Comparison of ENCODE assay signal across 1 cellular context in the genomic region with DNA sequence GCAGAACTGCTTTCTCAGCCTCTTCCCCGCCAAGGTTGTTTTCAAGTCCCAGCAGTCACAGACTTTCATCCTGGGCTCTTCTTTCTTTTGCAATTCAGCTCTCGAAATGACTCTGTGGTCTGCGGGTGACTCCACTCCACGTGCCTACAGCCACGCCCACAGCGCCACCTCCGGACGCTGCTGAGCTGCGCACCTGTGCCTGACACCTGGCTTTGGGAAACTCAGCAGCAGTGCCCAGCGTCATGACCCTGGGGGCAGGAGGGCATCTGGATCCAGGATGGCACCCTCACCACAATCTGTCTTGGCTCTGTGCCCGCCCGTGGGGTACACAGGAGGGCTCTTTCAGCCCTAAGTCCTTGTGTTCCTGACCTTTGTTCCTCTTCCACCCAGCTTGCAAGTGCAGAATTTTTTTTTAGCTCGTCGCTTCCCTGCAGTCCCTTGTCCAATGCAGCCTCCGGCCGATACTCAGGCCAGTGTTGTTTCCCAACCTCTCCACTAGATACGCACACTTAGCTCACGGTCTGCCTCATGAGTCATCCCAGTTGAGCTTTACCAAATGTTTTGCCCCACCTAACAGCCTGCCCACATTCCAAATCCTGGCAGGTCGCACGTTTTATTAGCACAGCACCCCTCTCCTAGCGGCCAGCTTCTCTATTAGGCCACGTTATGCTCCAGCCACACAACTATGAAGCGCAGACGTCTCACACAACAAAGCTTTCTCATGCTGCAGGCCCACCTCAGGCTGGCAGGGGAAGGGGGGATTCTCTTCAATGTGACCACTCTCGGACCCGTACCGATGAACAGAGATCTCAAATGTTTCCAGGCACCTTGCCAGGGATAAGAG.
TF ChIP-seq lines count a peak whose summit lies in the region.

No MANE protein-coding gene starts in this region.

TF ChIP-seq in GM12878, 131 proteins besides CTCF, POLR2A, EP300 and RAD21 (continued from another document):
- TF ChIP-seq, protein P1, sequence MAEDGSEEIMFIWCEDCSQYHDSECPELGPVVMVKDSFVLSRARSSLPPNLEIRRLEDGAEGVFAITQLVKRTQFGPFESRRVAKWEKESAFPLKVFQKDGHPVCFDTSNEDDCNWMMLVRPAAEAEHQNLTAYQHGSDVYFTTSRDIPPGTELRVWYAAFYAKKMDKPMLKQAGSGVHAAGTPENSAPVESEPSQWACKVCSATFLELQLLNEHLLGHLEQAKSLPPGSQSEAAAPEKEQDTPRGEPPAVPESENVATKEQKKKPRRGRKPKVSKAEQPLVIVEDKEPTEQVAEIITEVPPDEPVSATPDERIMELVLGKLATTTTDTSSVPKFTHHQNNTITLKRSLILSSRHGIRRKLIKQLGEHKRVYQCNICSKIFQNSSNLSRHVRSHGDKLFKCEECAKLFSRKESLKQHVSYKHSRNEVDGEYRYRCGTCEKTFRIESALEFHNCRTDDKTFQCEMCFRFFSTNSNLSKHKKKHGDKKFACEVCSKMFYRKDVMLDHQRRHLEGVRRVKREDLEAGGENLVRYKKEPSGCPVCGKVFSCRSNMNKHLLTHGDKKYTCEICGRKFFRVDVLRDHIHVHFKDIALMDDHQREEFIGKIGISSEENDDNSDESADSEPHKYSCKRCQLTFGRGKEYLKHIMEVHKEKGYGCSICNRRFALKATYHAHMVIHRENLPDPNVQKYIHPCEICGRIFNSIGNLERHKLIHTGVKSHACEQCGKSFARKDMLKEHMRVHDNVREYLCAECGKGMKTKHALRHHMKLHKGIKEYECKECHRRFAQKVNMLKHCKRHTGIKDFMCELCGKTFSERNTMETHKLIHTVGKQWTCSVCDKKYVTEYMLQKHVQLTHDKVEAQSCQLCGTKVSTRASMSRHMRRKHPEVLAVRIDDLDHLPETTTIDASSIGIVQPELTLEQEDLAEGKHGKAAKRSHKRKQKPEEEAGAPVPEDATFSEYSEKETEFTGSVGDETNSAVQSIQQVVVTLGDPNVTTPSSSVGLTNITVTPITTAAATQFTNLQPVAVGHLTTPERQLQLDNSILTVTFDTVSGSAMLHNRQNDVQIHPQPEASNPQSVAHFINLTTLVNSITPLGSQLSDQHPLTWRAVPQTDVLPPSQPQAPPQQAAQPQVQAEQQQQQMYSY (CRISPR knock-in tag; IDR thresholded peaks at IDR 0.05): no peak
- TF ChIP-seq, protein P2, sequence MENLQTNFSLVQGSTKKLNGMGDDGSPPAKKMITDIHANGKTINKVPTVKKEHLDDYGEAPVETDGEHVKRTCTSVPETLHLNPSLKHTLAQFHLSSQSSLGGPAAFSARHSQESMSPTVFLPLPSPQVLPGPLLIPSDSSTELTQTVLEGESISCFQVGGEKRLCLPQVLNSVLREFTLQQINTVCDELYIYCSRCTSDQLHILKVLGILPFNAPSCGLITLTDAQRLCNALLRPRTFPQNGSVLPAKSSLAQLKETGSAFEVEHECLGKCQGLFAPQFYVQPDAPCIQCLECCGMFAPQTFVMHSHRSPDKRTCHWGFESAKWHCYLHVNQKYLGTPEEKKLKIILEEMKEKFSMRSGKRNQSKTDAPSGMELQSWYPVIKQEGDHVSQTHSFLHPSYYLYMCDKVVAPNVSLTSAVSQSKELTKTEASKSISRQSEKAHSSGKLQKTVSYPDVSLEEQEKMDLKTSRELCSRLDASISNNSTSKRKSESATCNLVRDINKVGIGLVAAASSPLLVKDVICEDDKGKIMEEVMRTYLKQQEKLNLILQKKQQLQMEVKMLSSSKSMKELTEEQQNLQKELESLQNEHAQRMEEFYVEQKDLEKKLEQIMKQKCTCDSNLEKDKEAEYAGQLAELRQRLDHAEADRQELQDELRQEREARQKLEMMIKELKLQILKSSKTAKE (IDR thresholded peaks at IDR 0.05; ENCODE audit: low read depth, poor library complexity, severe bottlenecking): peak; percentile 77
- TF ChIP-seq, protein P3, sequence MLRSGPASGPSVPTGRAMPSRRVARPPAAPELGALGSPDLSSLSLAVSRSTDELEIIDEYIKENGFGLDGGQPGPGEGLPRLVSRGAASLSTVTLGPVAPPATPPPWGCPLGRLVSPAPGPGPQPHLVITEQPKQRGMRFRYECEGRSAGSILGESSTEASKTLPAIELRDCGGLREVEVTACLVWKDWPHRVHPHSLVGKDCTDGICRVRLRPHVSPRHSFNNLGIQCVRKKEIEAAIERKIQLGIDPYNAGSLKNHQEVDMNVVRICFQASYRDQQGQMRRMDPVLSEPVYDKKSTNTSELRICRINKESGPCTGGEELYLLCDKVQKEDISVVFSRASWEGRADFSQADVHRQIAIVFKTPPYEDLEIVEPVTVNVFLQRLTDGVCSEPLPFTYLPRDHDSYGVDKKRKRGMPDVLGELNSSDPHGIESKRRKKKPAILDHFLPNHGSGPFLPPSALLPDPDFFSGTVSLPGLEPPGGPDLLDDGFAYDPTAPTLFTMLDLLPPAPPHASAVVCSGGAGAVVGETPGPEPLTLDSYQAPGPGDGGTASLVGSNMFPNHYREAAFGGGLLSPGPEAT (IDR thresholded peaks at IDR 0.05; ENCODE audit: low read depth): peak; percentile 50; the same call in 1 of the 2 replicates
- TF ChIP-seq NFYA (IDR thresholded peaks at IDR 0.05; ENCODE audit: borderline replicate concordance, low read depth, low read length) (no peak), POLR2AphosphoS5 (IDR thresholded peaks at IDR 0.05; ENCODE audit: low read length) (no peak), DPF2 (IDR thresholded peaks at IDR 0.05) (peak; percentile 77), BACH1 (IDR thresholded peaks at IDR 0.05; ENCODE audit: borderline replicate concordance) (peak; percentile 40; the same call in 1 of the 2 replicates), RUNX3 (IDR thresholded peaks at IDR 0.05; ENCODE audit: low read length) (peak; percentile 92), GATAD2B (conservative IDR thresholded peaks at IDR 0.05; ENCODE audit: low read depth) (peak; percentile 61; the same call in 1 of the 2 replicates), JUNB (IDR thresholded peaks at IDR 0.05) (peak; percentile 91), TCF3 (IDR thresholded peaks at IDR 0.05; ENCODE audit: borderline replicate concordance, insufficient read depth, low read depth, low read length) (peak; percentile 97), PAX5 (IDR thresholded peaks at IDR 0.05; ENCODE audit: borderline replicate concordance, low read depth, low read length) (peak; percentile 57; the same call in 1 of the 2 replicates), CBX5 (IDR thresholded peaks at IDR 0.05; ENCODE audit: low read depth) (0 out of 2 replicates have a peak, but pooled peaks have one; percentile 66), LARP7 (IDR thresholded peaks at IDR 0.05) (no peak), PAX8 (IDR thresholded peaks at IDR 0.05) (no peak), HDGF (IDR thresholded peaks at IDR 0.05) (0 out of 2 replicates have a peak, but pooled peaks have one; percentile 25), CREB1 (IDR thresholded peaks at IDR 0.05; ENCODE audit: low read depth) (peak; percentile 58), SMC3 (IDR thresholded peaks at IDR 0.05; ENCODE audit: borderline replicate concordance, low read length) (0 out of 2 replicates have a peak, but pooled peaks have one; percentile 20), NBN (IDR thresholded peaks at IDR 0.05) (peak; percentile 83), MYB (IDR thresholded peaks at IDR 0.05; ENCODE audit: borderline replicate concordance, low read depth, low read length) (peak; percentile 64; the same call in 1 of the 2 replicates), RB1 (IDR thresholded peaks at IDR 0.05; ENCODE audit: borderline replicate concordance) (peak; percentile 55; the same call in 1 of the 2 replicates), NFXL1 (IDR thresholded peaks at IDR 0.05; ENCODE audit: borderline replicate concordance) (no peak), ZBED1 (IDR thresholded peaks at IDR 0.05; ENCODE audit: borderline replicate concordance) (peak; percentile 23; the same call in 1 of the 2 replicates), CEBPB (IDR thresholded peaks at IDR 0.05; ENCODE audit: borderline replicate concordance in 1 of 2, low read depth in 2 of 2, low read length in 2 of 2) (peak in 1 of 2 experiments; percentile 39; a peak in 1 of 4 replicates), IKZF1 (conservative IDR thresholded peaks at IDR 0.05) (peak; percentile 75), CREM (IDR thresholded peaks at IDR 0.05; ENCODE audit: low read depth) (peak; percentile 39; the same call in 1 of the 2 replicates), CBX3 (IDR thresholded peaks at IDR 0.05; ENCODE audit: borderline replicate concordance, low read depth) (no peak), PML (IDR thresholded peaks at IDR 0.05; ENCODE audit: low read length) (no peak), CBFB (IDR thresholded peaks at IDR 0.05; ENCODE audit: low read depth) (peak; percentile 66; the same call in 1 of the 2 replicates)
- TF ChIP-seq, protein P4, sequence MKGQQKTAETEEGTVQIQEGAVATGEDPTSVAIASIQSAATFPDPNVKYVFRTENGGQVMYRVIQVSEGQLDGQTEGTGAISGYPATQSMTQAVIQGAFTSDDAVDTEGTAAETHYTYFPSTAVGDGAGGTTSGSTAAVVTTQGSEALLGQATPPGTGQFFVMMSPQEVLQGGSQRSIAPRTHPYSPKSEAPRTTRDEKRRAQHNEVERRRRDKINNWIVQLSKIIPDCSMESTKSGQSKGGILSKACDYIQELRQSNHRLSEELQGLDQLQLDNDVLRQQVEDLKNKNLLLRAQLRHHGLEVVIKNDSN (IDR thresholded peaks at IDR 0.05; ENCODE audit: borderline replicate concordance, extremely low read length, insufficient read depth, low read depth, low read length): peak; percentile 77
- TF ChIP-seq, protein P5, sequence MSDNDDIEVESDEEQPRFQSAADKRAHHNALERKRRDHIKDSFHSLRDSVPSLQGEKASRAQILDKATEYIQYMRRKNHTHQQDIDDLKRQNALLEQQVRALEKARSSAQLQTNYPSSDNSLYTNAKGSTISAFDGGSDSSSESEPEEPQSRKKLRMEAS (IDR thresholded peaks at IDR 0.05; ENCODE audit: low read depth, low read length): peak; percentile 94
- TF ChIP-seq, protein P6, sequence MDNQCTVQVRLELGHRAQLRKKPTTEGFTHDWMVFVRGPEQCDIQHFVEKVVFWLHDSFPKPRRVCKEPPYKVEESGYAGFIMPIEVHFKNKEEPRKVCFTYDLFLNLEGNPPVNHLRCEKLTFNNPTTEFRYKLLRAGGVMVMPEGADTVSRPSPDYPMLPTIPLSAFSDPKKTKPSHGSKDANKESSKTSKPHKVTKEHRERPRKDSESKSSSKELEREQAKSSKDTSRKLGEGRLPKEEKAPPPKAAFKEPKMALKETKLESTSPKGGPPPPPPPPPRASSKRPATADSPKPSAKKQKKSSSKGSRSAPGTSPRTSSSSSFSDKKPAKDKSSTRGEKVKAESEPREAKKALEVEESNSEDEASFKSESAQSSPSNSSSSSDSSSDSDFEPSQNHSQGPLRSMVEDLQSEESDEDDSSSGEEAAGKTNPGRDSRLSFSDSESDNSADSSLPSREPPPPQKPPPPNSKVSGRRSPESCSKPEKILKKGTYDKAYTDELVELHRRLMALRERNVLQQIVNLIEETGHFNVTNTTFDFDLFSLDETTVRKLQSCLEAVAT (IDR thresholded peaks at IDR 0.05): peak; percentile 57; the same call in 1 of the 2 replicates
- TF ChIP-seq, protein P7, sequence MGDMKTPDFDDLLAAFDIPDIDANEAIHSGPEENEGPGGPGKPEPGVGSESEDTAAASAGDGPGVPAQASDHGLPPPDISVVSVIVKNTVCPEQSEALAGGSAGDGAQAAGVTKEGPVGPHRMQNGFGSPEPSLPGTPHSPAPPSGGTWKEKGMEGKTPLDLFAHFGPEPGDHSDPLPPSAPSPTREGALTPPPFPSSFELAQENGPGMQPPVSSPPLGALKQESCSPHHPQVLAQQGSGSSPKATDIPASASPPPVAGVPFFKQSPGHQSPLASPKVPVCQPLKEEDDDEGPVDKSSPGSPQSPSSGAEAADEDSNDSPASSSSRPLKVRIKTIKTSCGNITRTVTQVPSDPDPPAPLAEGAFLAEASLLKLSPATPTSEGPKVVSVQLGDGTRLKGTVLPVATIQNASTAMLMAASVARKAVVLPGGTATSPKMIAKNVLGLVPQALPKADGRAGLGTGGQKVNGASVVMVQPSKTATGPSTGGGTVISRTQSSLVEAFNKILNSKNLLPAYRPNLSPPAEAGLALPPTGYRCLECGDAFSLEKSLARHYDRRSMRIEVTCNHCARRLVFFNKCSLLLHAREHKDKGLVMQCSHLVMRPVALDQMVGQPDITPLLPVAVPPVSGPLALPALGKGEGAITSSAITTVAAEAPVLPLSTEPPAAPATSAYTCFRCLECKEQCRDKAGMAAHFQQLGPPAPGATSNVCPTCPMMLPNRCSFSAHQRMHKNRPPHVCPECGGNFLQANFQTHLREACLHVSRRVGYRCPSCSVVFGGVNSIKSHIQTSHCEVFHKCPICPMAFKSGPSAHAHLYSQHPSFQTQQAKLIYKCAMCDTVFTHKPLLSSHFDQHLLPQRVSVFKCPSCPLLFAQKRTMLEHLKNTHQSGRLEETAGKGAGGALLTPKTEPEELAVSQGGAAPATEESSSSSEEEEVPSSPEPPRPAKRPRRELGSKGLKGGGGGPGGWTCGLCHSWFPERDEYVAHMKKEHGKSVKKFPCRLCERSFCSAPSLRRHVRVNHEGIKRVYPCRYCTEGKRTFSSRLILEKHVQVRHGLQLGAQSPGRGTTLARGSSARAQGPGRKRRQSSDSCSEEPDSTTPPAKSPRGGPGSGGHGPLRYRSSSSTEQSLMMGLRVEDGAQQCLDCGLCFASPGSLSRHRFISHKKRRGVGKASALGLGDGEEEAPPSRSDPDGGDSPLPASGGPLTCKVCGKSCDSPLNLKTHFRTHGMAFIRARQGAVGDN (IDR thresholded peaks at IDR 0.05): peak; percentile 54; the same call in 1 of the 2 replicates
